In the genomic region with DNA sequence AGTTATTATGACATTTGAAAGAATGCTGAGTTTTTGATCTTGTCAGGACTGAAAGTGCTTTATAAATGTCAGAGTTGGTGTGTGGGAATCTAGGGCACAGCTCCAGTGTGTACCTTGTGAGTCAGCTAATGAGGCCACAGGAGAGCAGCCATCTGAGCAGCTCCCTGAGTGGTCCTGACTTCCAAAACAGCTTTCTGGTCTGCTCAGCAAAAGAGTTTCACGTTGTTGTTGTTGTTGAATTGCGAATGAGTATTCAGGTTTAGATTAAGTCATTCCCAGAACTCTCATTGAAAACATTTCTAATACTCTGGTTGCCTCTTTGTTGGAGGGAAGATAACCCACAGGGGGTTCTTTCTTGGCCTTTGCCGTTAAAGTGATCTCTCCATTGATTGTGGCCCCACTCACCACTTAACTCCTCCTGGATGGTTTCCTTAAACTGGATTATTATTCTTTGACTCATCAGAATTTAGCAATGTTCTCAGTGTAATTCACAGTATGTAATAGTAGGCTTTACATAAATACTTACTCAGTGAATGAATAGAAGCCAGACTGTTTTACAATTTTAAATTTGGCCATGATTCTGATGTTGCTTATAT, we compare ENCODE assay signal across 14 cellular contexts.
DNase-seq lines count a peak whose midpoint lies in the region; ATAC-seq and TF ChIP-seq lines count a peak whose summit lies in the region.
"Had no signal": no experiment of that assay in that cellular context is flagged by ENCODE, and none has a peak within 500 bp of the region (broad histone marks: within the 10 kb centered on the region; RNA-seq: fewer than 3 reads in every experiment).

No MANE protein-coding gene starts in this region.

- no peaks in the 10 kb centered on the region for H3K36me3 ChIP-seq in OCI-LY7 (ENCODE audit: insufficient read depth, low read length)
- H3K36me3 ChIP-seq: pancreas had no signal

- H3K4me3 Mint-ChIP-seq in osteocyte (ENCODE audit: unreplicated experiment) = peak overlapping the region; percentile 39
- H3K4me3 Mint-ChIP-seq: CD8-positive, alpha-beta memory T cell had no signal

- no peaks in the 10 kb centered on the region for H3K9me3 ChIP-seq in OCI-LY7 (ENCODE audit: low read length)
- H3K9me3 ChIP-seq: pancreas had no signal

- no TSS peak for BruUV-seq in OCI-LY7 (replicated peaks; lab: Mats Ljungman, UMichigan)

- H2AFZ ChIP-seq in OCI-LY7 (ENCODE audit: low read length) = no peak overlapping the region

- H3K4me1 ChIP-seq in OCI-LY7 (ENCODE audit: insufficient read depth, low read length, poor library complexity, severe bottlenecking) = no peaks in the 10 kb centered on the region
- H3K4me1 ChIP-seq: pancreas had no signal

- intact Hi-C loops in OCI-LY7 (cut with micrococcal nuclease; ENCODE audit: unreplicated experiment) = no loop called here

- TF ChIP-seq CTCF in epithelial cell of proximal tubule (conservative IDR thresholded peaks at IDR 0.05; ENCODE audit: low read depth, low read length) = no peak
- TF ChIP-seq CTCF in osteocyte (IDR thresholded peaks at IDR 0.05) = no peak
- no peak for TF ChIP-seq CTCF in OCI-LY7 (conservative IDR thresholded peaks at IDR 0.05; ENCODE audit: low read length)

- H3K9me2 ChIP-seq in OCI-LY7 (ENCODE audit: insufficient read depth, low read length) = no peaks in the 10 kb centered on the region

- no peak overlapping the region for H3K4me2 ChIP-seq in OCI-LY7 (ENCODE audit: low read length)

- H3K27me3 Mint-ChIP-seq in osteocyte (ENCODE audit: unreplicated experiment) = no peaks in the 10 kb centered on the region
- H3K27me3 Mint-ChIP-seq: CD8-positive, alpha-beta memory T cell had no signal

- no peaks in the 10 kb centered on the region for H4K20me1 ChIP-seq in OCI-LY7 (ENCODE audit: insufficient read depth, low read length)

- peak; percentile 7 for DNase-seq in Ammon's horn (ENCODE audit: low spot score)
- peak; percentile 41 for DNase-seq in NCI-H2227 treated with DMSO at 0.1 percent for 48 hours (lab: John Stamatoyannopoulos, UW)
- DNase-seq in epithelial cell of proximal tubule (ENCODE audit: low read depth) = peak; percentile 61
- DNase-seq in osteocyte (ENCODE audit: extremely low spot score, unreplicated experiment) = no peak
- no peak for DNase-seq in OCI-LY7 (ENCODE audit: low spot score)
- no peak for DNase-seq in EL
- no peak for DNase-seq in activated effector memory CD4-positive, alpha-beta T cell treated with Interleukin-2 at 50 U/mL for 16 hours
- DNase-seq: activated gamma-delta T cell treated with Interleukin-2 at 50 U/mL for 16 hours; CD8-positive, alpha-beta memory T cell; GOT3; pancreas; stimulated activated CD4-positive, alpha-beta T cell treated with anti-CD3 and anti-CD28 coated beads, Interleukin-4, amount 100 ng/mL, for 24 hours; stimulated activated naive CD4-positive, alpha-beta T cell treated with Interleukin-2 at 50 U/mL for 16 hours had no signal

- H3K79me2 ChIP-seq in OCI-LY7 (ENCODE audit: insufficient read depth, low read depth, low read length) = no peaks in the 10 kb centered on the region

- no peak overlapping the region for H3K4me3 ChIP-seq in epithelial cell of proximal tubule (ENCODE audit: low read depth, low read length)
- no peak overlapping the region for H3K4me3 ChIP-seq in OCI-LY7 (ENCODE audit: low read depth, low read length, poor library complexity, severe bottlenecking)
- H3K4me3 ChIP-seq: pancreas had no signal

- no peaks in the 10 kb centered on the region for H3K36me3 Mint-ChIP-seq in osteocyte (ENCODE audit: unreplicated experiment)
- H3K36me3 Mint-ChIP-seq: CD8-positive, alpha-beta memory T cell had no signal

- no peak overlapping the region for H3K27ac ChIP-seq in OCI-LY7 (ENCODE audit: low read depth, low read length, poor library complexity, severe bottlenecking)
- H3K27ac ChIP-seq: pancreas had no signal

- peak overlapping the region; percentile 72 for H3K27ac Mint-ChIP-seq in osteocyte (ENCODE audit: unreplicated experiment)
- H3K27ac Mint-ChIP-seq: CD8-positive, alpha-beta memory T cell had no signal

- POLR2A ChIA-PET in OCI-LY7 (lab: Charles Lee) = no interaction called here

- no peak for ATAC-seq in GM19035 (IDR thresholded peaks at IDR 0.05; ENCODE audit: unreplicated experiment)

- no peaks in the 10 kb centered on the region for H3K9me3 Mint-ChIP-seq in osteocyte (ENCODE audit: unreplicated experiment)
- H3K9me3 Mint-ChIP-seq: CD8-positive, alpha-beta memory T cell had no signal

- CTCF ChIA-PET in OCI-LY7 (lab: Charles Lee; ENCODE audit: unreplicated experiment) = no interaction called here

- peaks cover 26% of the 10 kb centered on the region for H3K4me1 Mint-ChIP-seq in osteocyte (ENCODE audit: unreplicated experiment)
- H3K4me1 Mint-ChIP-seq: CD8-positive, alpha-beta memory T cell had no signal

Comparison
In these comparisons a context has a peak if more than half of its experiments do, and no peak if none do; other contexts are left out.
1. DNase-seq: peak in Ammon's horn (single experiment), NCI-H2227 treated with DMSO at 0.1 percent for 48 hours (single experiment) and epithelial cell of proximal tubule (single experiment); none in osteocyte (single experiment), OCI-LY7 (single experiment), EL (single experiment) and activated effector memory CD4-positive, alpha-beta T cell treated with Interleukin-2 at 50 U/mL for 16 hours (single experiment).